ENCODE assay signal across 9 cellular contexts in genomic region chr2:25165992-25166618, GRCh38.
DNase-seq lines count a peak whose midpoint lies in the region; ATAC-seq and TF ChIP-seq lines count a peak whose summit lies in the region.
"Had no signal": no experiment of that assay in that cellular context is flagged by ENCODE, and none has a peak within 500 bp of the region (broad histone marks: within the 10 kb centered on the region; RNA-seq: fewer than 3 reads in every experiment).

No MANE protein-coding gene starts in this region.

- no peak for DNase-seq in AG09309 (ENCODE audit: low read depth)
- peak; percentile 51 for DNase-seq in NCI-H2029 (lab: John Stamatoyannopoulos, UW)
- DNase-seq in activated CD4-positive, alpha-beta T cell treated with anti-CD3 and anti-CD28 coated beads for 48 hours: peak; percentile 57
- DNase-seq in germinal center (ENCODE audit: low spot score): peak; percentile 82
- peak; percentile 34 for DNase-seq in stimulated activated CD4-positive, alpha-beta T cell treated with anti-CD3 and anti-CD28 coated beads, Interleukin-4, amount 100 ng/mL, for 24 hours
- no peak for DNase-seq in middle frontal gyrus (ENCODE audit: extremely low spot score, low spot score)

- ATAC-seq in GM18498 (IDR thresholded peaks at IDR 0.05; ENCODE audit: unreplicated experiment): peak; percentile 79
- peak; percentile 74 for ATAC-seq in HG02884 (IDR thresholded peaks at IDR 0.05; ENCODE audit: unreplicated experiment)

- peak; percentile 16 for TF ChIP-seq CTCF in AG09309 (IDR thresholded peaks at IDR 0.05; ENCODE audit: control insufficient read depth, insufficient read depth, low read depth, low read length, missing control alignments)

- no peak overlapping the region for H3K4me3 ChIP-seq in AG09309 (ENCODE audit: control insufficient read depth, low read depth, low read length)
- H3K4me3 ChIP-seq: HAP-1 had no signal

Comparison
In these comparisons a context has a peak if more than half of its experiments do, and no peak if none do; other contexts are left out.
1. DNase-seq: peak in NCI-H2029 (single experiment), activated CD4-positive, alpha-beta T cell treated with anti-CD3 and anti-CD28 coated beads for 48 hours (single experiment), germinal center (single experiment) and stimulated activated CD4-positive, alpha-beta T cell treated with anti-CD3 and anti-CD28 coated beads, Interleukin-4, amount 100 ng/mL, for 24 hours (single experiment); none in AG09309 (single experiment) and middle frontal gyrus (single experiment).